ENCODE assay signal across 8 cellular contexts in the genomic region with DNA sequence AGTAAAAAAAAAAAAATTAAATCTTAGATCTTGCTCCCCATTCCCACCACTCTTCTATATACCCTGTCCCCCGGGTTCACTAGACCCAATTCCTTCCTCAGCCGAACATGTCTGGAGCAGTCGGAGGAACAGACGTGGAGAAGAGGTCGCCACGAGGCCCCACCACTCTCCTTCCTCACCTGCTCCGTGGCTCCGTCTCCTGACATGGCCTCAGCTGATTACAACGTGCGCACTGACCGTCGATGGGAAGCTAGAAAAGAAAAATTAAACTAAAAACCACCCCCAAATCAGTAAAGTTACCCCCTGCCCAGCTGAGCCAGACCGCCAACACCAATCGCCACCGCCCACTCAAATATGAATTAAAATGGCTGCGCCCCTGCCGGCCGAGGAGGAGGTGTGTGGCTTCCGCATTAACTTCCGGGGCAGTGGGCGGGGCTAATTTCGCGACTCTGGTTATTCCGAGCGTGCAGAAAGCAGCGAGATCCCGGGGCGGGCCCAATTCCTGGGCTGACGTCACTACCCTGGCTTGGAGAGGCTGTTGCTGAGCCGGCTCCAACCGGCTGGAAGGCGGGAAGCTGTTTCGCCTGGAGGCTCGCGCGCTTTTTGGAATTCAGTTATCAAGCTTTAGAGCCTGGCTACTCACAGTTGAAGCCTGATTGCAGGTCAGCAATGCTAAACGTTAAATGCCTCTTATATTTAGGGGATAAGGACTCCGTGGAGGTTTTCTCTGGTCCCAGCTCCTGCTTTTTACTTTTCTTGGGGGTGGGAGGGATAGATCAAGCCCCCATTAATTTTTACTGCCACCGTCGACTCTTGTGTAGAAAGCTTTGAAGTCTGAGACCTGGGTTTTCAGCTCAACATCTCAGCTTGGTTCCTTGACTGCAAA. TPM values are rescaled to one million over a fixed set of nuclear protein-coding genes. Genes with fewer than 3 reads are reported as not detected.
DNase-seq lines count a peak whose midpoint lies in the region; ATAC-seq and TF ChIP-seq lines count a peak whose summit lies in the region.

TSS of gene CSTF3 (minus strand) at position 361 of the 886 bp plus-strand sequence. CDS start at position 206, 155 bp downstream.

- 1% methylated on average over 40 of the region's 40 CpGs for WGBS in prostate gland
- 2% methylated on average over 40 of the region's 40 CpGs for WGBS in urinary bladder

- H3K27me3 ChIP-seq in prostate gland (replicated peaks; ENCODE audit: insufficient read depth): no peaks in the 10 kb centered on the region

- H3K36me3 ChIP-seq in prostate gland (no peaks in the 10 kb centered on the region), urinary bladder (ENCODE audit: insufficient read depth) (no peaks in the 10 kb centered on the region)

- ATAC-seq in GM18499 (IDR thresholded peaks at IDR 0.05; ENCODE audit: insufficient read depth, unreplicated experiment) (peak; percentile 56), HG02943 (IDR thresholded peaks at IDR 0.05; ENCODE audit: low read depth, unreplicated experiment) (peak; percentile 93), left ventricle myocardium superior (peak; percentile 99)

- peak; percentile 54 to 94 (median 76) for TF ChIP-seq CTCF in prostate gland (IDR thresholded peaks at IDR 0.05)

- H3K27ac ChIP-seq in prostate gland (peak within 1 kb of the TSS; percentile 79 to 83), urinary bladder (ENCODE audit: low read depth) (peak within 1 kb of the TSS; percentile 44)

- H3K4me3 ChIP-seq in prostate gland (peak within 1 kb of the TSS; percentile 55 to 74), urinary bladder (ENCODE audit: low read depth, low read length) (peak within 1 kb of the TSS; percentile 85)

- intact Hi-C loops in T-helper 2 cell treated with Interferon-gamma antibody and Interleukin-4, amounts not matched to agents 100 ng/mL and 5 ng/mL, for 36 hours (cut with micrococcal nuclease): loop anchor here (1.0 to 5.0 kb wide), 10 partner anchors 97 to 1086 kb away; partner anchors contain the start of genes C11orf91, CAPRIN1, EIF3M and FBXO3
- intact Hi-C loops in left ventricle myocardium superior (cut with micrococcal nuclease): loop anchor here (10.0 kb wide), 1 partner anchor 523 kb away; no protein-coding TSS in a partner anchor
- intact Hi-C loops in prostate gland (cut with DNase I): loop anchor here (5.0 to 10.0 kb wide), 3 partner anchors 96 to 576 kb away; partner anchors contain the start of genes CD59 and HIPK3

- H3K9me3 ChIP-seq in prostate gland: no peaks in the 10 kb centered on the region

- DNase-seq in NCI-H187 treated with DMSO at 0.1 percent for 48 hours (lab: John Stamatoyannopoulos, UW): peak; percentile 96
- DNase-seq in anterior cingulate cortex (lab: John Stamatoyannopoulos, UW): peak; percentile 87 to 100 (median 99)
- DNase-seq in left ventricle myocardium superior: peak; percentile 100
- DNase-seq in prostate gland (ENCODE audit: low spot score): peak; percentile 100

- TF ChIP-seq POLR2A in prostate gland (IDR thresholded peaks at IDR 0.05): peak; percentile 74

- H3K4me1 ChIP-seq in prostate gland (replicated peaks) (no peaks in the 10 kb centered on the region), urinary bladder (ENCODE audit: insufficient read depth) (peaks cover 4% of the 10 kb centered on the region)

RNA-seq across cellular contexts. Expression of gene CSTF3, which starts in this region (rescaled TPM):
- total RNA-seq in T-helper 2 cell treated with Interferon-gamma antibody and Interleukin-4, amounts not matched to agents 100 ng/mL and 5 ng/mL, for 36 hours: 28.5 and 29.9 TPM in 2 replicates
- 9.8 TPM for total RNA-seq in left ventricle myocardium superior
- 10 to 100 TPM; 12.5 to 13.3 TPM for total RNA-seq in prostate gland
- total RNA-seq in urinary bladder: 44.0 TPM
- 15.6 TPM for polyA plus RNA-seq in urinary bladder

Comparison
In these comparisons a context has a peak if more than half of its experiments do, and no peak if none do; other contexts are left out.
1. Peak in every context shown above with its lines: DNase-seq, ATAC-seq, H3K4me3 ChIP-seq and H3K27ac ChIP-seq.